35 cellular contexts compared by ENCODE assay signal in genomic region chr7:69109879-69110278, GRCh38.
"Had no signal": no experiment of that assay in that cellular context is flagged by ENCODE, and none has a peak within 500 bp of the region (broad histone marks: within the 10 kb centered on the region; RNA-seq: fewer than 3 reads in every experiment).

No MANE protein-coding gene starts in this region.

- DNase-seq: activated B cell treated with CpG ODN at 0.5 μM for 24 hours; activated CD4-positive, alpha-beta memory T cell treated with anti-CD3 and anti-CD28 coated beads for 36 hours; activated CD4-positive, alpha-beta T cell treated with anti-CD3 and anti-CD28 coated beads for 4 hours; activated CD4-positive, alpha-beta T cell treated with anti-CD3 and anti-CD28 coated beads, Interleukin-2, amount 10 ng/mL, durations not matched to agents 24 days and 14 days; activated CD4-positive, alpha-beta T cell treated with anti-CD3 and anti-CD28 coated beads, Interleukin-2, amount 50 U/mL, for 1 hour; activated CD4-positive, alpha-beta T cell treated with anti-CD3 and anti-CD28 coated beads, Interleukin-2, amount 50 U/mL, for 4 hours; activated CD4-positive, CD25-positive, alpha-beta regulatory T cell treated with anti-CD3 and anti-CD28 coated beads, Interleukin-2, amount 50 U/mL, for 72 hours; activated CD8-positive, alpha-beta memory T cell treated with anti-CD3 and anti-CD28 coated beads, Interleukin-2, amount 50 U/mL, for 4 hours; activated CD8-positive, alpha-beta T cell treated with anti-CD3 and anti-CD28 coated beads for 36 hours; activated effector memory CD4-positive, alpha-beta T cell treated with anti-CD3 and anti-CD28 coated beads, Interleukin-2, amount 50 U/mL, for 16 hours; activated gamma-delta T cell treated with Interleukin-2 at 50 U/mL for 16 hours; activated naive CD4-positive, alpha-beta T cell; activated naive CD4-positive, alpha-beta T cell treated with anti-CD3 and anti-CD28 coated beads for 36 hours; activated naive CD4-positive, alpha-beta T cell treated with anti-CD3 and anti-CD28 coated beads, Interleukin-2, amount 50 U/mL, for 16 hours; activated naive CD8-positive, alpha-beta T cell treated with anti-CD3 and anti-CD28 coated beads, Interleukin-2, amount 10 ng/mL, durations not matched to agents 7 days and 5 days; activated naive CD8-positive, alpha-beta T cell treated with anti-CD3 and anti-CD28 coated beads, Interleukin-2, amount 50 U/mL, for 24 hours; activated T-cell treated with anti-CD3 and anti-CD28 coated beads for 4 hours; activated T-cell treated with anti-CD3 and anti-CD28 coated beads, Interleukin-2, amount 50 U/mL, for 1 hour; activated T-cell treated with anti-CD3 and anti-CD28 coated beads, Interleukin-2, amount 50 U/mL, for 4 hours; activated T-cell treated with anti-CD3 and anti-CD28 coated beads, Interleukin-2, amount 50 U/mL, for 72 hours; amygdala; T-helper 2 cell; T-helper 9 cell had no signal

- H3K4me1 Mint-ChIP-seq: activated B cell treated with CpG ODN at 0.5 μM for 24 hours; activated CD4-positive, alpha-beta T cell treated with anti-CD3 and anti-CD28 coated beads, Interleukin-2, amount 10 ng/mL, durations not matched to agents 24 days and 14 days; activated naive CD8-positive, alpha-beta T cell treated with anti-CD3 and anti-CD28 coated beads, Interleukin-2, amount 10 ng/mL, durations not matched to agents 7 days and 5 days; activated naive CD8-positive, alpha-beta T cell treated with anti-CD3 and anti-CD28 coated beads, Interleukin-2, amount 50 U/mL, for 24 hours; activated T-helper 17 cell treated with anti-CD3 and anti-CD28 coated beads, Interleukin-2, amount 50 U/mL, for 72 hours; central memory CD8-positive, alpha-beta T cell had no signal

- ATAC-seq: activated CD8-positive, alpha-beta T cell treated with anti-CD3 and anti-CD28 coated beads for 36 hours; activated naive CD4-positive, alpha-beta T cell treated with anti-CD3 and anti-CD28 coated beads, Interleukin-2, amount 50 U/mL, for 72 hours; activated naive CD8-positive, alpha-beta T cell treated with anti-CD3 and anti-CD28 coated beads, Interleukin-2, amount 50 U/mL, for 24 hours; activated T-cell treated with anti-CD3 and anti-CD28 coated beads, Interleukin-2, amount 50 U/mL, for 4 hours; activated T-cell treated with anti-CD3 and anti-CD28 coated beads, Interleukin-2, amount 50 U/mL, for 72 hours; activated T-helper 17 cell treated with anti-CD3 and anti-CD28 coated beads, Interleukin-2, amount 50 U/mL, for 72 hours had no signal

- H3K27ac Mint-ChIP-seq: activated B cell treated with CpG ODN at 0.5 μM for 24 hours; activated CD4-positive, alpha-beta memory T cell treated with anti-CD3 and anti-CD28 coated beads for 36 hours; activated CD4-positive, alpha-beta T cell treated with anti-CD3 and anti-CD28 coated beads, Interleukin-2, amount 10 ng/mL, durations not matched to agents 24 days and 14 days; activated CD8-positive, alpha-beta T cell treated with anti-CD3 and anti-CD28 coated beads for 36 hours; activated naive CD4-positive, alpha-beta T cell treated with anti-CD3 and anti-CD28 coated beads for 36 hours; activated naive CD4-positive, alpha-beta T cell treated with anti-CD3 and anti-CD28 coated beads, Interleukin-2, amount 50 U/mL, for 72 hours; activated naive CD8-positive, alpha-beta T cell treated with anti-CD3 and anti-CD28 coated beads, Interleukin-2, amount 10 ng/mL, durations not matched to agents 7 days and 5 days; activated naive CD8-positive, alpha-beta T cell treated with anti-CD3 and anti-CD28 coated beads, Interleukin-2, amount 50 U/mL, for 24 hours; activated T-cell treated with anti-CD3 and anti-CD28 coated beads, Interleukin-2, amount 50 U/mL, for 72 hours; activated T-helper 1 cell treated with anti-CD3 and anti-CD28 coated beads, Interleukin-12 subunit alpha, Interleukin-12 subunit beta, Interleukin-2, Interleukin-4 antibody, amounts not matched to agents 30 ng/mL and 10 ng/mL and 1 ng/mL, durations not matched to agents 14 hours and 24 hours and 36 hours; activated T-helper 17 cell treated with anti-CD3 and anti-CD28 coated beads, Interleukin-2, amount 50 U/mL, for 72 hours; T-helper 1 cell treated with Interleukin-12 subunit alpha and Interleukin-12 subunit beta and Interleukin-4 antibody, amounts not matched to agents 30 μg/mL and 1 μg/mL, for 36 hours; T-helper 2 cell treated with Interferon-gamma antibody and Interleukin-4, amounts not matched to agents 5 μg/mL and 100 μg/mL, for 36 hours had no signal

- H3K27ac ChIP-seq: ascending aorta, cardiac muscle cell, VCaP had no signal

- FAIRE-seq: bronchial epithelial cell, TTC549 had no signal

- H3K27me3 ChIP-seq: ascending aorta, cardiac muscle cell had no signal

- H3K9me3 ChIP-seq: ascending aorta had no signal

- H3K27me3 Mint-ChIP-seq: activated B cell treated with CpG ODN at 0.5 μM for 24 hours; activated CD4-positive, alpha-beta memory T cell treated with anti-CD3 and anti-CD28 coated beads for 36 hours; activated CD4-positive, alpha-beta T cell treated with anti-CD3 and anti-CD28 coated beads, Interleukin-2, amount 10 ng/mL, durations not matched to agents 24 days and 14 days; activated CD8-positive, alpha-beta T cell treated with anti-CD3 and anti-CD28 coated beads for 36 hours; activated naive CD8-positive, alpha-beta T cell treated with anti-CD3 and anti-CD28 coated beads, Interleukin-2, amount 10 ng/mL, durations not matched to agents 7 days and 5 days; activated naive CD8-positive, alpha-beta T cell treated with anti-CD3 and anti-CD28 coated beads, Interleukin-2, amount 50 U/mL, for 24 hours; activated T-helper 17 cell treated with anti-CD3 and anti-CD28 coated beads, Interleukin-2, amount 50 U/mL, for 72 hours; central memory CD8-positive, alpha-beta T cell had no signal

- H3K9me3 Mint-ChIP-seq: activated CD8-positive, alpha-beta T cell treated with anti-CD3 and anti-CD28 coated beads for 36 hours had no signal

- H3K4me1 ChIP-seq: ascending aorta had no signal

- H3K4me3 Mint-ChIP-seq: activated B cell treated with CpG ODN at 0.5 μM for 24 hours; activated CD4-positive, alpha-beta memory T cell treated with anti-CD3 and anti-CD28 coated beads for 36 hours; activated CD4-positive, alpha-beta T cell treated with anti-CD3 and anti-CD28 coated beads, Interleukin-2, amount 10 ng/mL, durations not matched to agents 24 days and 14 days; activated CD8-positive, alpha-beta T cell treated with anti-CD3 and anti-CD28 coated beads for 36 hours; activated naive CD4-positive, alpha-beta T cell treated with anti-CD3 and anti-CD28 coated beads for 36 hours; activated naive CD8-positive, alpha-beta T cell treated with anti-CD3 and anti-CD28 coated beads, Interleukin-2, amount 10 ng/mL, durations not matched to agents 7 days and 5 days; activated naive CD8-positive, alpha-beta T cell treated with anti-CD3 and anti-CD28 coated beads, Interleukin-2, amount 50 U/mL, for 24 hours; activated T-cell treated with anti-CD3 and anti-CD28 coated beads, Interleukin-2, amount 50 U/mL, for 4 hours; activated T-cell treated with anti-CD3 and anti-CD28 coated beads, Interleukin-2, amount 50 U/mL, for 72 hours; activated T-helper 1 cell treated with anti-CD3 and anti-CD28 coated beads, Interleukin-12 subunit alpha, Interleukin-12 subunit beta, Interleukin-2, Interleukin-4 antibody, amounts not matched to agents 30 ng/mL and 10 ng/mL and 1 ng/mL, durations not matched to agents 14 hours and 24 hours and 36 hours; activated T-helper 17 cell treated with anti-CD3 and anti-CD28 coated beads, Interleukin-2, amount 50 U/mL, for 72 hours; brain; central memory CD8-positive, alpha-beta T cell; T-helper 1 cell treated with Interleukin-12 subunit alpha and Interleukin-12 subunit beta and Interleukin-4 antibody, amounts not matched to agents 30 μg/mL and 1 μg/mL, for 36 hours; T-helper 2 cell treated with Interferon-gamma antibody and Interleukin-4, amounts not matched to agents 5 μg/mL and 100 μg/mL, for 36 hours had no signal

- H3K36me3 ChIP-seq: ascending aorta, cardiac muscle cell had no signal

- H3K36me3 Mint-ChIP-seq: activated CD4-positive, alpha-beta memory T cell treated with anti-CD3 and anti-CD28 coated beads for 36 hours; activated naive CD8-positive, alpha-beta T cell treated with anti-CD3 and anti-CD28 coated beads, Interleukin-2, amount 10 ng/mL, durations not matched to agents 7 days and 5 days; brain had no signal

- H3K4me3 ChIP-seq: ascending aorta, cardiac muscle cell had no signal
